Comparison of ENCODE assay signal across 8 cellular contexts in the genomic region with DNA sequence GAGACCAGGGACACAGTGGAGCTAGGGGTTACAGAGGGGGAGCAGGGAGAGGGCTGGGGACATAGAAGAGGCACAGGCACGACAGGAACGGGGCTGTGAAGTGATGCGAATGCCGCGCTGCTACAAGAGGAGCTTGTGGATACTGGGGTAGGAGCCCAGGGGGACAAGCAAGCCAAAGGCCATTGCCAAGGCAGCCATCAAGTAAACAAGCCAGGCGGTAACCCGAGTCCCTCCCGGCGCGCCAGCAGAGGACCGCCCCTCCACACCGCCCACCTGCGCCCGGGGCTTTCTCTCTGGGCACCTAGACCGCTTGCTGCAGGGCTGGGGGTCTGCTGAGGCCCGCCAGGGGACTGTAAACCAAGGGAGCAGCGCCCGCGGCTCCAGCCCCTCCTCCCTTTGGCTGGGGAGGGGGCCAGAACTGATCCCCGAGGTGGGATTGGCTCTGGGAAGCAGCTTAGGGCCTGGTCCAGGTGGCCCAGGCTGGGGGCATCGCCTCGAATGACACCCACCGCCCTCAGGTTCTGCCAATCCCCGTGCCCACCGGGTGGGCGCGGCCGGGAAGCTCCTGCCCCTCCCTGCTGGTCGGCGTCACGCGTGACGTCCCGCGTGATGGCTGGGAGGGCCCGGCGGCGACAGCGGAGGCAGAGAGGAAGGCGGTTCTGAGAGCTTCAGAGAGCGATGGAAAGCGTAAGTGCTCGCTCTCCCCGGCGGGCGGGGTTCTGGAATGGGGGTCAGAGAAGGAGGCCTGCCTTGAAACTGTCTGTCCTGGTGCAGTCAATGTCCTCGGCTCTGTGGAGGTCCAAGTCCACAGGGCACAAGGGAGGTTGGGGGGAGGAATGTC. TPM values are rescaled to one million over a fixed set of nuclear protein-coding genes. Genes with fewer than 3 reads are reported as not detected.
A peak's percentile ranks its signal among the peaks of the same experiment; 100 is the strongest.
DNase-seq lines count a peak whose midpoint lies in the region; ATAC-seq and TF ChIP-seq lines count a peak whose summit lies in the region.

No MANE protein-coding gene starts in this region.

- no peaks in the 10 kb centered on the region; the same call in 1 of the 2 replicates for H3K36me3 ChIP-seq in Panc1 (ENCODE audit: control insufficient read depth, insufficient read depth, low read length)

- peak overlapping the region; percentile 86 to 99 (median 93) for H3K4me3 Mint-ChIP-seq in naive thymus-derived CD8-positive, alpha-beta T cell
- H3K4me3 Mint-ChIP-seq in stimulated activated effector memory CD8-positive, alpha-beta T cell treated with anti-CD3 and anti-CD28 coated beads, Interleukin-12 subunit alpha, Interleukin-12 subunit beta, amount 100 ng/mL, for 72 hours, result peak overlapping the region; percentile 88

- ATAC-seq in HG02938 (IDR thresholded peaks at IDR 0.05; ENCODE audit: unreplicated experiment) (peak; percentile 49), Panc1 (peak; percentile 49)
- ATAC-seq in naive thymus-derived CD8-positive, alpha-beta T cell, result peak; percentile 56 to 63
- peak; percentile 67 for ATAC-seq in stimulated activated effector memory CD8-positive, alpha-beta T cell treated with anti-CD3 and anti-CD28 coated beads, Interleukin-12 subunit alpha, Interleukin-12 subunit beta, amount 100 ng/mL, for 72 hours

- H3K27me3 ChIP-seq in Panc1 (ENCODE audit: control insufficient read depth, insufficient read depth, low read length), result no peaks in the 10 kb centered on the region

- intact Hi-C loops in Panc1 (cut with micrococcal nuclease; ENCODE audit: unreplicated experiment), result no loop called here

- H3K36me3 Mint-ChIP-seq in naive thymus-derived CD8-positive, alpha-beta T cell, result peaks cover 0 to 16% (median 0%) of the 10 kb centered on the region in 3 donors
- H3K36me3 Mint-ChIP-seq in stimulated activated effector memory CD8-positive, alpha-beta T cell treated with anti-CD3 and anti-CD28 coated beads, Interleukin-12 subunit alpha, Interleukin-12 subunit beta, amount 100 ng/mL, for 72 hours, result peaks cover 54% of the 10 kb centered on the region

- H3K27ac Mint-ChIP-seq in naive thymus-derived CD8-positive, alpha-beta T cell, result peak overlapping the region; percentile 81 to 99 (median 97)
- peak overlapping the region; percentile 89 for H3K27ac Mint-ChIP-seq in stimulated activated effector memory CD8-positive, alpha-beta T cell treated with anti-CD3 and anti-CD28 coated beads, Interleukin-12 subunit alpha, Interleukin-12 subunit beta, amount 100 ng/mL, for 72 hours

- H3K4me3 ChIP-seq in Panc1 (ENCODE audit: low read depth in 2 of 2, low read length in 2 of 2) (peak overlapping the region; percentile 69 to 94), fibroblast of mammary gland (ENCODE audit: control insufficient read depth, low read depth, low read length) (peak overlapping the region; percentile 86)

- in situ Hi-C loops in Panc1 (cut with HindIII; ENCODE audit: low pct_unique_long_range_greater_than_20kb, low sequenced_read_pairs), result no loop called here
- in situ Hi-C loops in GM13977 (cut with MboI; ENCODE audit: low pct_unique_long_range_greater_than_20kb, low sequenced_read_pairs, unreplicated experiment), result no loop called here

- POLR2A ChIA-PET in Panc1 (lab: Charles Lee), result interaction anchor here (1.2 kb wide), 1 partner anchor 11 kb away, joined by 3 read pairs; no protein-coding TSS in a partner anchor
- POLR2A ChIA-PET in naive thymus-derived CD8-positive, alpha-beta T cell (lab: Charles Lee), result interaction anchor here (0.7 to 3.2 kb wide), 14 partner anchors 7 to 1401 kb away, joined by 3 to 34 read pairs (median 6); a partner anchor contains a TSS

- H3K27ac ChIP-seq in Panc1 (ENCODE audit: low read length), result no peak overlapping the region; the same call in 1 of the 2 replicates

- DNase-seq in COLO668 (lab: John Stamatoyannopoulos, UW; ENCODE audit: unreplicated experiment), result peak; percentile 52
- DNase-seq in Panc1 (ENCODE audit: low read depth, low spot score), result no peak
- DNase-seq in activated T-helper 9 cell treated with anti-CD3 and anti-CD28 coated beads, Interleukin-2, amount 50 U/mL, for 16 hours (ENCODE audit: low read depth), result peak; percentile 68
- DNase-seq in fibroblast of mammary gland (ENCODE audit: low read depth), result peak; percentile 56
- DNase-seq in naive thymus-derived CD8-positive, alpha-beta T cell, result peak; percentile 67 to 91 (median 82)
- DNase-seq in stimulated activated effector memory CD8-positive, alpha-beta T cell treated with anti-CD3 and anti-CD28 coated beads, Interleukin-12 subunit alpha, Interleukin-12 subunit beta, amount 100 ng/mL, for 72 hours (ENCODE audit: low spot score in 2 of 2), result peak; percentile 47 to 77
- DNase-seq in GM13977 (ENCODE audit: low spot score), result no peak

- peaks cover 15 to 26% (median 19%) of the 10 kb centered on the region in 4 donors for H3K4me1 Mint-ChIP-seq in naive thymus-derived CD8-positive, alpha-beta T cell
- peaks cover 19% of the 10 kb centered on the region for H3K4me1 Mint-ChIP-seq in stimulated activated effector memory CD8-positive, alpha-beta T cell treated with anti-CD3 and anti-CD28 coated beads, Interleukin-12 subunit alpha, Interleukin-12 subunit beta, amount 100 ng/mL, for 72 hours

- peaks cover 20% of the 10 kb centered on the region for H3K4me1 ChIP-seq in Panc1 (ENCODE audit: control insufficient read depth, insufficient read depth, low read length)

- BruUV-seq in Panc1 (replicated peaks; lab: Mats Ljungman, UMichigan), result no TSS peak

- no peaks in the 10 kb centered on the region for H3K9me3 Mint-ChIP-seq in naive thymus-derived CD8-positive, alpha-beta T cell
- H3K9me3 Mint-ChIP-seq in stimulated activated effector memory CD8-positive, alpha-beta T cell treated with anti-CD3 and anti-CD28 coated beads, Interleukin-12 subunit alpha, Interleukin-12 subunit beta, amount 100 ng/mL, for 72 hours, result no peaks in the 10 kb centered on the region

- no peaks in the 10 kb centered on the region for H3K9me3 ChIP-seq in Panc1 (ENCODE audit: control insufficient read depth, insufficient read depth, low read depth, low read length)

- no peak for TF ChIP-seq CTCF in Panc1 (IDR thresholded peaks at IDR 0.05)
- TF ChIP-seq CTCF in fibroblast of mammary gland (conservative IDR thresholded peaks at IDR 0.05; ENCODE audit: control insufficient read depth, insufficient read depth, low read depth, low read length), result no peak
- TF ChIP-seq CTCF in GM13977 (IDR thresholded peaks at IDR 0.05; ENCODE audit: extremely low read depth, insufficient read depth, missing control alignments), result no peak

- peaks cover 0 to 3% (median 0%) of the 10 kb centered on the region in 5 donors for H3K27me3 Mint-ChIP-seq in naive thymus-derived CD8-positive, alpha-beta T cell

- CTCF ChIA-PET in Panc1 (lab: Charles Lee), result interaction anchor here (0.9 to 3.1 kb wide), 6 partner anchors 9 to 110 kb away, joined by 3 to 22 read pairs (median 6); no protein-coding TSS in a partner anchor

RNA-seq across cellular contexts. Expression of a gene that starts 1.0 kb away (rescaled TPM):
- 15.3 TPM for total RNA-seq in Panc1 (2021; ENCODE audit: unreplicated experiment)
- 12.9 TPM for polyA plus RNA-seq in Panc1 (2012; ENCODE audit: insufficient read length)
- 10 to 100 TPM; 63.1 to 66.9 TPM for total RNA-seq in naive thymus-derived CD8-positive, alpha-beta T cell
- 10 to 100 TPM in 2 of 3 donors, 1 to 10 TPM in 1; 9.9 to 11.5 (median 11.2) TPM for polyA plus RNA-seq in naive thymus-derived CD8-positive, alpha-beta T cell

RNA-seq across cellular contexts. Expression of a gene that starts 1.1 kb away (rescaled TPM):
- 1.8 TPM for total RNA-seq in Panc1 (2021; ENCODE audit: unreplicated experiment)
- polyA plus RNA-seq in Panc1 (2012; ENCODE audit: insufficient read length), result 2.0 TPM
- 1 to 10 TPM; 1.3 to 1.4 TPM for total RNA-seq in naive thymus-derived CD8-positive, alpha-beta T cell
- polyA plus RNA-seq in naive thymus-derived CD8-positive, alpha-beta T cell, result 1 to 10 TPM in 1 of 3 donors, under 1 TPM in 2; 0.39 to 1.1 (median 0.89) TPM

RNA-seq across cellular contexts. Expression of a gene that starts 29.8 kb away (rescaled TPM):
- total RNA-seq in Panc1 (2021; ENCODE audit: unreplicated experiment), result 21.2 TPM
- 17.5 TPM for polyA plus RNA-seq in Panc1 (2012; ENCODE audit: insufficient read length)
- not detected for total RNA-seq in naive thymus-derived CD8-positive, alpha-beta T cell
- not detected for polyA plus RNA-seq in naive thymus-derived CD8-positive, alpha-beta T cell

RNA-seq across cellular contexts. Expression of a gene that starts 32.4 kb away (rescaled TPM):
- total RNA-seq in Panc1 (2021; ENCODE audit: unreplicated experiment), result 65.5 TPM
- polyA plus RNA-seq in Panc1 (2012; ENCODE audit: insufficient read length), result 97.7 TPM
- 10 to 100 TPM; 33.5 to 34.3 TPM for total RNA-seq in naive thymus-derived CD8-positive, alpha-beta T cell
- polyA plus RNA-seq in naive thymus-derived CD8-positive, alpha-beta T cell, result 10 to 100 TPM; 10.8 to 19.5 (median 13.1) TPM

RNA-seq across cellular contexts. Expression of a gene that starts 44.7 kb away (rescaled TPM):
- total RNA-seq in Panc1 (2021; ENCODE audit: unreplicated experiment), result 30.5 TPM
- 25.0 TPM for polyA plus RNA-seq in Panc1 (2012; ENCODE audit: insufficient read length)
- 10 to 100 TPM; 17.0 to 18.2 TPM for total RNA-seq in naive thymus-derived CD8-positive, alpha-beta T cell
- 10 to 100 TPM in 1 of 3 donors, 1 to 10 TPM in 2; 5.3 to 18.2 (median 9.7) TPM for polyA plus RNA-seq in naive thymus-derived CD8-positive, alpha-beta T cell

Comparison
In these comparisons a context has a peak if more than half of its experiments do, and no peak if none do; other contexts are left out.
1. DNase-seq: peak in COLO668 (single experiment), activated T-helper 9 cell treated with anti-CD3 and anti-CD28 coated beads, Interleukin-2, amount 50 U/mL, for 16 hours (single experiment), fibroblast of mammary gland (single experiment), naive thymus-derived CD8-positive, alpha-beta T cell (10 of 10) and stimulated activated effector memory CD8-positive, alpha-beta T cell treated with anti-CD3 and anti-CD28 coated beads, Interleukin-12 subunit alpha, Interleukin-12 subunit beta, amount 100 ng/mL, for 72 hours (2 of 2); none in Panc1 (single experiment) and GM13977 (single experiment).
2. RNA of a gene that starts 29.8 kb away (total RNA-seq): 21.2 TPM in Panc1 (single experiment); not detected in naive thymus-derived CD8-positive, alpha-beta T cell; every median in the first group is over 10 times any median in the second.
3. Peak in every context shown above with its lines, with median percentiles within 50 percentile points of each other: ATAC-seq.